8 cellular contexts compared by ENCODE assay signal in the genomic region with DNA sequence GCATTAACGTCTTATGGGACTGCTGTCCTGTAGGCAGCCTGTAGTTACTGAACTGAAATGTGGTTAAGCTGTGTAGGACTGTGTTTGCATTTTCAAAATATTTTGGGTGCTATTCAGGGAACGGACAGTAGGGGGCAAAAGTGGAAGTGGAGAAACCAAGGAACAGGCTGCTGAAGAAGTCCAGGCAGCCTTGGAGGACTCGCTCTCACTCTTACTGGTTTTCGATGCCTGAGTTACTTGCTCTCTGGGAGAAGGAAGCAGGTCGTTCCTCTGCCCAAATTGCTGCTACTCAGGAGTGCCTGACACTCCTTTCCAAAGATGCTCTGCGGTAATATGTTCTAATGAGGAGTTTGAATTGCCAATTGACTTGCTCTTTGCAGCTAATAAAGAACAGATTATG.
A peak's percentile ranks its signal among the peaks of the same experiment; 100 is the strongest.
DNase-seq lines count a peak whose midpoint lies in the region; ATAC-seq and TF ChIP-seq lines count a peak whose summit lies in the region.

No MANE protein-coding gene starts in this region.

- H4K8ac ChIP-seq in mesenchymal stem cell (ENCODE audit: low read length): no peak overlapping the region

- H3K9ac ChIP-seq in mammary epithelial cell (ENCODE audit: insufficient read depth, low read length): no peak overlapping the region
- no peak overlapping the region for H3K9ac ChIP-seq in mesenchymal stem cell (ENCODE audit: low read length)

- WGBS in mammary epithelial cell (ENCODE audit: low coverage, missing lambda C conversion rate): 12% methylated on average over 6 of the region's 6 CpGs
- 11% methylated on average over 6 of the region's 6 CpGs for WGBS in esophagus muscularis mucosa
- WGBS in mesenchymal stem cell: 10% methylated on average over 6 of the region's 6 CpGs

- intact Hi-C loops in mammary epithelial cell (cut with micrococcal nuclease) (no loop called here), MCF 10A (cut with micrococcal nuclease) (no loop called here), esophagus muscularis mucosa (cut with DNase I) (no loop called here)
- intact Hi-C loops in CD4-positive, alpha-beta memory T cell (cut with micrococcal nuclease): no loop called here

- TF ChIP-seq CTCF in mammary epithelial cell (conservative IDR thresholded peaks at IDR 0.05 in 1 of 2, IDR thresholded peaks at IDR 0.05 in 1 of 2; ENCODE audit: extremely low read depth in 1 of 2, insufficient read depth in 1 of 2, low read depth in 1 of 2, low read length in 2 of 2): peak in 1 of 2 donors; percentile 38
- no peak for TF ChIP-seq CTCF in MCF 10A (IDR thresholded peaks at IDR 0.05; ENCODE audit: unreplicated experiment)
- TF ChIP-seq CTCF in esophagus muscularis mucosa (IDR thresholded peaks at IDR 0.05): peak; percentile 18 to 44 (median 25)

- H3K14ac ChIP-seq in mesenchymal stem cell (ENCODE audit: low read length in 2 of 2): no peak overlapping the region

- BruUV-seq in mammary epithelial cell (replicated peaks; lab: Mats Ljungman, UMichigan): no TSS peak
- BruUV-seq in MCF 10A (replicated peaks; lab: Mats Ljungman, UMichigan): no TSS peak

- H3K36me3 ChIP-seq in mammary epithelial cell (ENCODE audit: insufficient read depth, low read length) (no peaks in the 10 kb centered on the region), esophagus muscularis mucosa (no peaks in the 10 kb centered on the region), mesenchymal stem cell (ENCODE audit: control insufficient read depth in 1 of 2, insufficient read depth in 2 of 2, low read depth in 1 of 2, low read length in 2 of 2) (no peaks in the 10 kb centered on the region)
- H3K36me3 ChIP-seq in CD4-positive, alpha-beta memory T cell (ENCODE audit: insufficient read depth, low read length): no peaks in the 10 kb centered on the region

- no peaks in the 10 kb centered on the region for H3K79me2 ChIP-seq in mammary epithelial cell (ENCODE audit: insufficient read depth, low read length)

- peaks cover 6% of the 10 kb centered on the region for H3K36me3 Mint-ChIP-seq in MCF 10A (ENCODE audit: insufficient read depth, unreplicated experiment)
- no peaks in the 10 kb centered on the region for H3K36me3 Mint-ChIP-seq in CD4-positive, alpha-beta memory T cell

- TF ChIP-seq EP300 in esophagus muscularis mucosa (IDR thresholded peaks at IDR 0.05): no peak

- H3K4me3 Mint-ChIP-seq in MCF 10A (ENCODE audit: unreplicated experiment): no peak overlapping the region
- H3K4me3 Mint-ChIP-seq in CD4-positive, alpha-beta memory T cell: no peak overlapping the region

- H3K4me1 ChIP-seq in mammary epithelial cell (ENCODE audit: insufficient read depth, low read length) (no peaks in the 10 kb centered on the region), esophagus muscularis mucosa (no peaks in the 10 kb centered on the region), mesenchymal stem cell (ENCODE audit: control insufficient read depth, insufficient read depth, low read depth, low read length) (no peaks in the 10 kb centered on the region)
- H3K4me1 ChIP-seq in CD4-positive, alpha-beta memory T cell (ENCODE audit: insufficient read depth, low read length): no peaks in the 10 kb centered on the region

- POLR2A ChIA-PET in MCF 10A (lab: Yijun Ruan, JAX): no interaction called here
- POLR2A ChIA-PET in CD4-positive, alpha-beta memory T cell (lab: Charles Lee; ENCODE audit: partially characterized antibody): no interaction called here

- no peaks in the 10 kb centered on the region for H3K4me1 Mint-ChIP-seq in MCF 10A (ENCODE audit: insufficient read depth, unreplicated experiment)
- no peaks in the 10 kb centered on the region for H3K4me1 Mint-ChIP-seq in CD4-positive, alpha-beta memory T cell

- no peak for TF ChIP-seq POLR2A in esophagus muscularis mucosa (IDR thresholded peaks at IDR 0.05; ENCODE audit: low read depth)

- H2AFZ ChIP-seq in mammary epithelial cell (ENCODE audit: low read depth, low read length) (no peak overlapping the region), mesenchymal stem cell (ENCODE audit: low read depth, low read length) (no peak overlapping the region)

- no peak overlapping the region for H3K4ac ChIP-seq in mesenchymal stem cell (ENCODE audit: low read depth in 1 of 2, low read length in 2 of 2)

- H2BK120ac ChIP-seq in mesenchymal stem cell (ENCODE audit: low read depth, low read length): no peak overlapping the region

- CTCF ChIA-PET in mammary epithelial cell (lab: Charles Lee; ENCODE audit: low non-redundant PET): no interaction called here
- CTCF ChIA-PET in MCF 10A (lab: Yijun Ruan, JAX): interaction anchor here (0.6 kb wide), 1 partner anchor 28 kb away, joined by 6 read pairs; no protein-coding TSS in a partner anchor
- CTCF ChIA-PET in CD4-positive, alpha-beta memory T cell (lab: Charles Lee; ENCODE audit: partially characterized antibody): interaction anchor here (1.2 kb wide), 1 partner anchor 21 kb away, joined by 3 read pairs; no protein-coding TSS in a partner anchor

- in situ Hi-C loops in mammary epithelial cell (cut with MboI; ENCODE audit: low sequenced_read_pairs in 2 of 2): no loop called here

- H4K91ac ChIP-seq in mesenchymal stem cell (ENCODE audit: low read length): no peak overlapping the region

- H3K18ac ChIP-seq in mesenchymal stem cell (ENCODE audit: low read depth in 1 of 2, low read length in 2 of 2): no peak overlapping the region

- no peaks in the 10 kb centered on the region for H3K27me3 Mint-ChIP-seq in MCF 10A (ENCODE audit: insufficient read depth, unreplicated experiment)
- no peaks in the 10 kb centered on the region for H3K27me3 Mint-ChIP-seq in CD4-positive, alpha-beta memory T cell

- no peak overlapping the region for H3K27ac Mint-ChIP-seq in MCF 10A (ENCODE audit: low read depth, unreplicated experiment)
- H3K27ac Mint-ChIP-seq in CD4-positive, alpha-beta memory T cell: no peak overlapping the region

- H4K20me1 ChIP-seq in mammary epithelial cell (ENCODE audit: insufficient read depth, low read length): no peaks in the 10 kb centered on the region

- no peak overlapping the region for H3K4me3 ChIP-seq in mammary epithelial cell (replicated peaks in 1 of 3; ENCODE audit: insufficient read depth in 1 of 3, low read depth in 2 of 3, low read length in 3 of 3)
- H3K4me3 ChIP-seq in esophagus muscularis mucosa: no peak overlapping the region
- H3K4me3 ChIP-seq in CD4-positive, alpha-beta memory T cell (ENCODE audit: low read length in 2 of 2): no peak overlapping the region
- H3K4me3 ChIP-seq in mesenchymal stem cell (ENCODE audit: insufficient read depth in 1 of 2, low read depth in 1 of 2, low read length in 2 of 2): no peak overlapping the region

- peaks cover 9% of the 10 kb centered on the region for H3K9me3 ChIP-seq in mammary epithelial cell (replicated peaks; ENCODE audit: insufficient read depth, low read length)
- no peaks in the 10 kb centered on the region for H3K9me3 ChIP-seq in esophagus muscularis mucosa
- peaks cover 0 to 6% of the 10 kb centered on the region in 2 donors for H3K9me3 ChIP-seq in CD4-positive, alpha-beta memory T cell (ENCODE audit: control insufficient read depth in 1 of 2, low read length in 2 of 2)
- H3K9me3 ChIP-seq in mesenchymal stem cell (ENCODE audit: control insufficient read depth, low read length): no peaks in the 10 kb centered on the region

- H3K27ac ChIP-seq in mammary epithelial cell (ENCODE audit: insufficient read depth, low read depth, low read length) (no peak overlapping the region), esophagus muscularis mucosa (replicated peaks in 1 of 4) (no peak overlapping the region), mesenchymal stem cell (ENCODE audit: low read length, poor library complexity, severe bottlenecking) (no peak overlapping the region)
- no peak overlapping the region for H3K27ac ChIP-seq in CD4-positive, alpha-beta memory T cell (ENCODE audit: low read depth, low read length)

- H2BK5ac ChIP-seq in mesenchymal stem cell (ENCODE audit: low read depth, low read length, poor library complexity, severe bottlenecking): no peak overlapping the region

- dilution Hi-C loops in mammary epithelial cell (cut with HindIII; ENCODE audit: low sequenced_read_pairs): no loop called here

- no peak overlapping the region for H2AK5ac ChIP-seq in mesenchymal stem cell (ENCODE audit: low read length, severe bottlenecking)

- H3K23ac ChIP-seq in mesenchymal stem cell (ENCODE audit: low read length in 2 of 2): no peak overlapping the region

- H3K27me3 ChIP-seq in mammary epithelial cell (ENCODE audit: insufficient read depth, low read length) (no peaks in the 10 kb centered on the region), esophagus muscularis mucosa (peaks cover 0 to 7% (median 0%) of the 10 kb centered on the region in 4 donors), mesenchymal stem cell (ENCODE audit: control insufficient read depth in 1 of 2, insufficient read depth in 1 of 2, low read length in 2 of 2) (no peaks in the 10 kb centered on the region)
- H3K27me3 ChIP-seq in CD4-positive, alpha-beta memory T cell (ENCODE audit: insufficient read depth, low read length): no peaks in the 10 kb centered on the region

- H2BK15ac ChIP-seq in mesenchymal stem cell (ENCODE audit: low read depth, poor library complexity, severe bottlenecking): no peak overlapping the region

- no peak for ATAC-seq in HG03159 (IDR thresholded peaks at IDR 0.05; ENCODE audit: unreplicated experiment)

- H3K9me3 Mint-ChIP-seq in MCF 10A (ENCODE audit: unreplicated experiment): peaks cover 43% of the 10 kb centered on the region
- peaks cover 0 to 29% (median 20%) of the 10 kb centered on the region in 8 donors for H3K9me3 Mint-ChIP-seq in CD4-positive, alpha-beta memory T cell

- H2BK12ac ChIP-seq in mesenchymal stem cell (ENCODE audit: low read length in 2 of 2): no peak overlapping the region

- no peaks in the 10 kb centered on the region for H3K79me1 ChIP-seq in mesenchymal stem cell (replicated peaks; ENCODE audit: low read length, poor library complexity, severe bottlenecking)

- DNase-seq in mammary epithelial cell (peak; percentile 4), MCF 10A (ENCODE audit: unreplicated experiment) (no peak), NCI-H82 treated with DMSO at 0.1 percent for 48 hours (lab: John Stamatoyannopoulos, UW; ENCODE audit: unreplicated experiment) (peak; percentile 72), esophagus muscularis mucosa (ENCODE audit: extremely low spot score) (peak; percentile 83), pons (ENCODE audit: low spot score) (peak; percentile 58), mesenchymal stem cell (no peak)
- DNase-seq in CD4-positive, alpha-beta memory T cell: no peak

- no peak overlapping the region for H3K4me2 ChIP-seq in mammary epithelial cell (ENCODE audit: insufficient read depth, low read depth, low read length)
- H3K4me2 ChIP-seq in mesenchymal stem cell (ENCODE audit: low read length, poor library complexity, severe bottlenecking): no peak overlapping the region

Comparison
In these comparisons a context has a peak if more than half of its experiments do, and no peak if none do; other contexts are left out.
1. DNase-seq: peak in mammary epithelial cell (single experiment), NCI-H82 treated with DMSO at 0.1 percent for 48 hours (single experiment), esophagus muscularis mucosa (single experiment) and pons (single experiment); none in MCF 10A (single experiment), CD4-positive, alpha-beta memory T cell (0 of 5) and mesenchymal stem cell (single experiment).